12 cellular contexts compared by ENCODE assay signal in the genomic region with DNA sequence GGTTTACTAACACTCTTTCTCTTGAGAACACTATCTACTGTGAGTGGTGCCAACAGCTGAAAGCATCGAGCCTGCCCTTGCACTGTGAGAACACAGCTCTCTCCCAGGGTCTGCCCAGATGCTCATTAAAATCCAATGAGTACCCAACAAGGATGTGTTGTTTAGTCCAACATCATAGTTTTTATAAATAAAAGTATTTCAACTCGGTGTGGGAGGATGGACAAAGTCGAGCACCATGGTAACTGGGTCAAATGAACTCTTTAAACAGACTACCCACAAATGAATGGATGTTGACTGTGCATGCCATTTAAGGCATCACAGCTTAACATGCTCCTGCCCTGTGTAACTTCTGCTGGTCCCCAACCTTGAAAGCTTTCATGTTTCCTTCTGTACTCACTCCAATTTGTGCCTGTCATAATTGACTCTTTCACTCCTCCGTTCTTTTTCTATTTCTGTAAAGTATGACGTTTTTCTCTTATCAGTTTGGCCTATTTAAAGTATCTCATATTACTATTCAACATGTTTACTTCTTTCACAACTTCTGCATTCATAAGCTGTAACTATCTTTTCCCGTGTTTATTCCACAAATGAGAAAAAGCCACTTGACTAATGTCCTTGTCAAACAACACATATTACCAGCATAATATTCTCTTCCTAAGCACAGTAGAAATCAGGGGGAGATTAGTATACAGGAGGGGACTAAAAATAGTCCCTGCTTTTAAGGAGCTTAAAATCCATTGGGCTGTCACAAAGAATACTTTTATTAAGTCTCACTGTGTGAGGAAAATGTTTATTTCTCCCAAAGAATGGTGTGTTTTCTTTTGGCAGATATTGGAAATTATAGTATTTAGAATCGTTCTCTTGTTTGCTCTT.
DNase-seq lines count a peak whose midpoint lies in the region; ATAC-seq and TF ChIP-seq lines count a peak whose summit lies in the region.
"Had no signal": no experiment of that assay in that cellular context is flagged by ENCODE, and none has a peak within 500 bp of the region (broad histone marks: within the 10 kb centered on the region; RNA-seq: fewer than 3 reads in every experiment).

No MANE protein-coding gene starts in this region.

- H3K4me3 ChIP-seq in SK-N-SH (ENCODE audit: low read depth in 2 of 2, low read length in 1 of 2), result no peak overlapping the region
- H3K4me3 ChIP-seq in endodermal cell (ENCODE audit: low read length), result peak overlapping the region; percentile 9
- H3K4me3 ChIP-seq in mammary epithelial cell (replicated peaks in 1 of 3; ENCODE audit: insufficient read depth in 1 of 3, low read depth in 2 of 3, low read length in 3 of 3), result no peak overlapping the region
- H3K4me3 ChIP-seq: esophagus squamous epithelium had no signal

- 58% methylated on average over 7 of the region's 7 CpGs for WGBS in SK-N-SH (ENCODE audit: low lambda C conversion rate)
- WGBS in endodermal cell (ENCODE audit: insufficient coverage in 1 of 2, insufficient read length in 1 of 2), 2 experiments, result 67 to 82% methylated on average over 4 to 7 of the region's 7 CpGs
- WGBS in mammary epithelial cell (ENCODE audit: low coverage, missing lambda C conversion rate), result 59% methylated on average over 6 of the region's 7 CpGs

- DNase-seq in SK-N-SH, result no peak
- DNase-seq in endodermal cell, result no peak
- no peak for DNase-seq in mesothelial cell of epicardium (ENCODE audit: low spot score in 2 of 2, unreplicated experiment in 2 of 2)
- DNase-seq in mammary epithelial cell, result no peak
- DNase-seq: activated CD4-positive, alpha-beta memory T cell treated with anti-CD3 and anti-CD28 coated beads for 36 hours; esophagus squamous epithelium; NCI-H2171 had no signal

- H3K9me3 Mint-ChIP-seq in endodermal cell (no peaks in the 10 kb centered on the region), mesothelial cell of epicardium (no peaks in the 10 kb centered on the region)
- H3K9me3 Mint-ChIP-seq: activated CD4-positive, alpha-beta memory T cell treated with anti-CD3 and anti-CD28 coated beads for 36 hours had no signal

- H3K4me1 ChIP-seq in SK-N-SH (ENCODE audit: control insufficient read depth in 1 of 2, insufficient read depth in 2 of 2, low read depth in 1 of 2, low read length in 1 of 2) (peaks cover 2 to 7% of the 10 kb centered on the region in 2 experiments; a peak in 3 of 4 replicates), endodermal cell (ENCODE audit: control insufficient read depth, insufficient read depth, low read length) (no peaks in the 10 kb centered on the region), mammary epithelial cell (ENCODE audit: insufficient read depth, low read length) (no peaks in the 10 kb centered on the region)
- H3K4me1 ChIP-seq: esophagus squamous epithelium had no signal

- H3K9me3 ChIP-seq in SK-N-SH, result no peaks in the 10 kb centered on the region
- H3K9me3 ChIP-seq in endodermal cell (ENCODE audit: control insufficient read depth, low read length), result no peaks in the 10 kb centered on the region
- no peaks in the 10 kb centered on the region for H3K9me3 ChIP-seq in mammary epithelial cell (replicated peaks; ENCODE audit: insufficient read depth, low read length)
- H3K9me3 ChIP-seq: esophagus squamous epithelium had no signal

- TF ChIP-seq EP300 in SK-N-SH (IDR thresholded peaks at IDR 0.05; ENCODE audit: borderline replicate concordance in 1 of 2, low read depth in 1 of 2, low read length in 1 of 2), result no peak

- no peak for TF ChIP-seq CTCF in SK-N-SH (IDR thresholded peaks at IDR 0.05)
- TF ChIP-seq CTCF in endodermal cell (conservative IDR thresholded peaks at IDR 0.05), result no peak
- no peak for TF ChIP-seq CTCF in mesothelial cell of epicardium (IDR thresholded peaks at IDR 0.05; ENCODE audit: unreplicated experiment)
- TF ChIP-seq CTCF in mammary epithelial cell (conservative IDR thresholded peaks at IDR 0.05 in 1 of 2, IDR thresholded peaks at IDR 0.05 in 1 of 2; ENCODE audit: extremely low read depth in 1 of 2, insufficient read depth in 1 of 2, low read depth in 1 of 2, low read length in 2 of 2), result no peak

- H3K27me3 Mint-ChIP-seq in endodermal cell (ENCODE audit: insufficient read depth) (no peaks in the 10 kb centered on the region), mesothelial cell of epicardium (ENCODE audit: low read depth) (no peaks in the 10 kb centered on the region)
- H3K27me3 Mint-ChIP-seq: activated CD4-positive, alpha-beta memory T cell treated with anti-CD3 and anti-CD28 coated beads for 36 hours had no signal

- H3K36me3 Mint-ChIP-seq in endodermal cell (ENCODE audit: low read depth) (no peaks in the 10 kb centered on the region), mesothelial cell of epicardium (no peaks in the 10 kb centered on the region)
- H3K36me3 Mint-ChIP-seq: activated CD4-positive, alpha-beta memory T cell treated with anti-CD3 and anti-CD28 coated beads for 36 hours had no signal

- POLR2A ChIA-PET in SK-N-SH (lab: Yijun Ruan, JAX), result no interaction called here

- TF ChIP-seq RAD21 in SK-N-SH (IDR thresholded peaks at IDR 0.05; ENCODE audit: low read length), result no peak

- dilution Hi-C loops in mammary epithelial cell (cut with HindIII; ENCODE audit: low sequenced_read_pairs), result no loop called here

- H4K20me1 ChIP-seq in SK-N-SH (ENCODE audit: insufficient read depth), result no peaks in the 10 kb centered on the region
- no peaks in the 10 kb centered on the region for H4K20me1 ChIP-seq in mammary epithelial cell (ENCODE audit: insufficient read depth, low read length)

- H3K27ac ChIP-seq in SK-N-SH (ENCODE audit: low read depth in 2 of 2, low read length in 1 of 2) (no peak overlapping the region), endodermal cell (ENCODE audit: low read depth, low read length) (peak overlapping the region; percentile 97), mammary epithelial cell (ENCODE audit: insufficient read depth, low read depth, low read length) (no peak overlapping the region)
- H3K27ac ChIP-seq: KMS-11 had no signal

- H3K4me1 Mint-ChIP-seq in endodermal cell (peaks cover 8% of the 10 kb centered on the region), mesothelial cell of epicardium (peaks cover 19% of the 10 kb centered on the region)

- H3K36me3 ChIP-seq in SK-N-SH (replicated peaks in 1 of 2; ENCODE audit: control insufficient read depth in 1 of 2, insufficient read depth in 2 of 2, low read length in 1 of 2), result no peaks in the 10 kb centered on the region
- H3K36me3 ChIP-seq in endodermal cell (ENCODE audit: control insufficient read depth, insufficient read depth, low read length), result no peaks in the 10 kb centered on the region
- no peaks in the 10 kb centered on the region for H3K36me3 ChIP-seq in mammary epithelial cell (ENCODE audit: insufficient read depth, low read length)
- H3K36me3 ChIP-seq: esophagus squamous epithelium had no signal

- in situ Hi-C loops in mammary epithelial cell (cut with MboI; ENCODE audit: low sequenced_read_pairs in 2 of 2), result no loop called here

- H3K27ac Mint-ChIP-seq in endodermal cell (peak overlapping the region; percentile 27), mesothelial cell of epicardium (peak overlapping the region; percentile 81)
- H3K27ac Mint-ChIP-seq: activated CD4-positive, alpha-beta memory T cell treated with anti-CD3 and anti-CD28 coated beads for 36 hours had no signal

- CTCF ChIA-PET in SK-N-SH (lab: Yijun Ruan, JAX), result interaction anchor here (1.3 to 1.4 kb wide), 3 partner anchors 10 to 382 kb away, joined by 3 to 5 read pairs (median 3); no protein-coding TSS in a partner anchor
- CTCF ChIA-PET in mammary epithelial cell (lab: Charles Lee; ENCODE audit: low non-redundant PET), result no interaction called here

- no peak for ATAC-seq in SK-N-SH treated with all-trans-retinoic acid at 6 μM for 48 hours
- no peak for ATAC-seq in GM21619 (IDR thresholded peaks at IDR 0.05; ENCODE audit: unreplicated experiment)
- no peak for ATAC-seq in GM19467 (IDR thresholded peaks at IDR 0.05; ENCODE audit: unreplicated experiment)
- no peak for ATAC-seq in HG02981 (IDR thresholded peaks at IDR 0.05; ENCODE audit: unreplicated experiment)

- peak overlapping the region; percentile 11; the same call in 1 of the 2 replicates for H2AFZ ChIP-seq in SK-N-SH (ENCODE audit: low read depth)
- H2AFZ ChIP-seq in mammary epithelial cell (ENCODE audit: low read depth, low read length), result no peak overlapping the region

- H3K27me3 ChIP-seq in SK-N-SH (ENCODE audit: insufficient read depth) (no peaks in the 10 kb centered on the region), endodermal cell (ENCODE audit: control insufficient read depth, insufficient read depth, low read length, poor library complexity, severe bottlenecking) (no peaks in the 10 kb centered on the region), mammary epithelial cell (ENCODE audit: insufficient read depth, low read length) (peaks cover 2% of the 10 kb centered on the region)
- H3K27me3 ChIP-seq: esophagus squamous epithelium had no signal

- intact Hi-C loops in mammary epithelial cell (cut with micrococcal nuclease), result no loop called here

- no peaks in the 10 kb centered on the region for H3K9me2 ChIP-seq in SK-N-SH

- no peak overlapping the region for H3K4me2 ChIP-seq in SK-N-SH
- H3K4me2 ChIP-seq in mammary epithelial cell (ENCODE audit: insufficient read depth, low read depth, low read length), result no peak overlapping the region
- H3K4me2 ChIP-seq: KMS-11 had no signal

- BruUV-seq in mammary epithelial cell (replicated peaks; lab: Mats Ljungman, UMichigan), result no TSS peak

- H3K4me3 Mint-ChIP-seq in endodermal cell (no peak overlapping the region), mesothelial cell of epicardium (no peak overlapping the region)
- H3K4me3 Mint-ChIP-seq: activated CD4-positive, alpha-beta memory T cell treated with anti-CD3 and anti-CD28 coated beads for 36 hours had no signal

- H3K79me2 ChIP-seq in SK-N-SH (ENCODE audit: insufficient read depth) (no peaks in the 10 kb centered on the region), mammary epithelial cell (ENCODE audit: insufficient read depth, low read length) (no peaks in the 10 kb centered on the region)

- no peak overlapping the region for H3K9ac ChIP-seq in SK-N-SH
- H3K9ac ChIP-seq in endodermal cell (ENCODE audit: extremely low read depth, low read length, poor library complexity, severe bottlenecking), result peak overlapping the region; percentile 47
- no peak overlapping the region for H3K9ac ChIP-seq in mammary epithelial cell (ENCODE audit: insufficient read depth, low read length)
- H3K9ac ChIP-seq: KMS-11 had no signal

- H3F3A ChIP-seq in SK-N-SH (replicated peaks; ENCODE audit: insufficient read depth), result no peaks in the 10 kb centered on the region

TF ChIP-seq in SK-N-SH treated with all-trans-retinoic acid at 6 μM for 48 hours, 23 proteins besides CTCF, POLR2A, EP300 and RAD21 (continues in another document):
- TF ChIP-seq ESRRG (CRISPR knock-in tag; IDR thresholded peaks at IDR 0.05), result no peak
